In genomic region chr1:178970184-178970583, GRCh38 we compare ENCODE assay signal across 15 cellular contexts. TPM values are rescaled to one million over a fixed set of nuclear protein-coding genes. Genes with fewer than 3 reads are reported as not detected.
DNase-seq lines count a peak whose midpoint lies in the region; ATAC-seq and TF ChIP-seq lines count a peak whose summit lies in the region.
"Had no signal": no experiment of that assay in that cellular context is flagged by ENCODE, and none has a peak within 500 bp of the region (broad histone marks: within the 10 kb centered on the region; RNA-seq: fewer than 3 reads in every experiment).

No MANE protein-coding gene starts in this region.

- H3K36me3 Mint-ChIP-seq in neural crest cell (ENCODE audit: low read depth) = no peaks in the 10 kb centered on the region
- H3K36me3 Mint-ChIP-seq in stimulated activated effector memory CD8-positive, alpha-beta T cell treated with anti-CD3 and anti-CD28 coated beads, Interleukin-12 subunit alpha, Interleukin-12 subunit beta, amount 100 ng/mL, for 72 hours = no peaks in the 10 kb centered on the region
- H3K36me3 Mint-ChIP-seq: CD4-positive, CD25-positive, alpha-beta regulatory T cell had no signal

- TF ChIP-seq CTCF in GM13977 (IDR thresholded peaks at IDR 0.05; ENCODE audit: extremely low read depth, insufficient read depth, missing control alignments) = no peak
- TF ChIP-seq CTCF in KMS-11 (conservative IDR thresholded peaks at IDR 0.05; ENCODE audit: low read depth, low read length) = no peak
- TF ChIP-seq CTCF in neural crest cell (conservative IDR thresholded peaks at IDR 0.05) = no peak

- peak overlapping the region; percentile 81; the same call in 1 of the 2 replicates for H3K27ac ChIP-seq in KMS-11
- H3K27ac ChIP-seq: GM23248 had no signal

- no peak overlapping the region for H3K4me3 Mint-ChIP-seq in neural crest cell
- no peak overlapping the region for H3K4me3 Mint-ChIP-seq in stimulated activated effector memory CD8-positive, alpha-beta T cell treated with anti-CD3 and anti-CD28 coated beads, Interleukin-12 subunit alpha, Interleukin-12 subunit beta, amount 100 ng/mL, for 72 hours
- H3K4me3 Mint-ChIP-seq: CD4-positive, CD25-positive, alpha-beta regulatory T cell; CD8-positive, alpha-beta memory T cell had no signal

- peaks cover 8% of the 10 kb centered on the region for H3K9me3 Mint-ChIP-seq in neural crest cell
- H3K9me3 Mint-ChIP-seq in stimulated activated effector memory CD8-positive, alpha-beta T cell treated with anti-CD3 and anti-CD28 coated beads, Interleukin-12 subunit alpha, Interleukin-12 subunit beta, amount 100 ng/mL, for 72 hours = no peaks in the 10 kb centered on the region

- no peaks in the 10 kb centered on the region for H3K79me2 ChIP-seq in KMS-11 (ENCODE audit: insufficient read depth, low read depth)

- no peaks in the 10 kb centered on the region for H3K27me3 Mint-ChIP-seq in neural crest cell (ENCODE audit: low read depth)

- no peaks in the 10 kb centered on the region for H3K36me3 ChIP-seq in KMS-11 (ENCODE audit: insufficient read depth)
- H3K36me3 ChIP-seq: BE2C, HAP-1 had no signal

- H3K4me1 ChIP-seq in KMS-11 (ENCODE audit: low read depth, poor library complexity, severe bottlenecking) = peaks cover 100% of the 10 kb centered on the region
- H3K4me1 ChIP-seq: BE2C, HAP-1 had no signal

- peaks cover 19% of the 10 kb centered on the region for H3K4me1 Mint-ChIP-seq in neural crest cell
- peaks cover 14% of the 10 kb centered on the region for H3K4me1 Mint-ChIP-seq in stimulated activated effector memory CD8-positive, alpha-beta T cell treated with anti-CD3 and anti-CD28 coated beads, Interleukin-12 subunit alpha, Interleukin-12 subunit beta, amount 100 ng/mL, for 72 hours
- H3K4me1 Mint-ChIP-seq: CD4-positive, CD25-positive, alpha-beta regulatory T cell had no signal

- DNase-seq in GM13977 (ENCODE audit: low spot score) = peak; percentile 1
- DNase-seq in neural crest cell (ENCODE audit: low read depth, low spot score) = no peak
- DNase-seq in stimulated activated effector memory CD8-positive, alpha-beta T cell treated with anti-CD3 and anti-CD28 coated beads, Interleukin-12 subunit alpha, Interleukin-12 subunit beta, amount 100 ng/mL, for 72 hours (ENCODE audit: low spot score in 2 of 2) = no peak
- no peak for DNase-seq in Kasumi-1 (lab: John Stamatoyannopoulos, UW)
- DNase-seq: ACHN; BE2C; C1 segment of cervical spinal cord; CD4-positive, CD25-positive, alpha-beta regulatory T cell; CD8-positive, alpha-beta memory T cell; COR-L47; GM23248; IMR-90 had no signal

- no peaks in the 10 kb centered on the region for H3K27me3 ChIP-seq in KMS-11 (ENCODE audit: insufficient read depth, low read depth)
- H3K27me3 ChIP-seq: BE2C had no signal

- H4K20me1 ChIP-seq in KMS-11 (ENCODE audit: insufficient read depth) = no peaks in the 10 kb centered on the region

- peak overlapping the region; percentile 19 for H3K27ac Mint-ChIP-seq in neural crest cell (ENCODE audit: unreplicated experiment)
- no peak overlapping the region for H3K27ac Mint-ChIP-seq in stimulated activated effector memory CD8-positive, alpha-beta T cell treated with anti-CD3 and anti-CD28 coated beads, Interleukin-12 subunit alpha, Interleukin-12 subunit beta, amount 100 ng/mL, for 72 hours
- H3K27ac Mint-ChIP-seq: CD4-positive, CD25-positive, alpha-beta regulatory T cell had no signal

- H3K9ac ChIP-seq in KMS-11 = no peak overlapping the region
- H3K9ac ChIP-seq: GM23248 had no signal

- H2AFZ ChIP-seq in KMS-11 (ENCODE audit: low read depth) = no peak overlapping the region; the same call in 1 of the 2 replicates
- H2AFZ ChIP-seq: GM23248 had no signal

- in situ Hi-C loops in GM13977 (cut with MboI; ENCODE audit: low pct_unique_long_range_greater_than_20kb, low sequenced_read_pairs, unreplicated experiment) = no loop called here

- H3K4me2 ChIP-seq in KMS-11 = peak overlapping the region; percentile 19; the same call in 1 of the 2 replicates

- ATAC-seq in stimulated activated effector memory CD8-positive, alpha-beta T cell treated with anti-CD3 and anti-CD28 coated beads, Interleukin-12 subunit alpha, Interleukin-12 subunit beta, amount 100 ng/mL, for 72 hours = peak; percentile 29
- ATAC-seq in HG02870 (IDR thresholded peaks at IDR 0.05; ENCODE audit: unreplicated experiment) = no peak

- H3K4me3 ChIP-seq in KMS-11 (IDR thresholded peaks at IDR 0.05; ENCODE audit: insufficient read depth, low read depth, low read length) = no peak overlapping the region
- H3K4me3 ChIP-seq: GM23248, HAP-1 had no signal

RNA-seq across cellular contexts. Expression of gene FAM20B, which starts 55.5 kb away (rescaled TPM):
- total RNA-seq in neural crest cell = 38.8 and 39.7 TPM in 2 replicates
